9 cellular contexts compared by ENCODE assay signal in genomic region chr12:107610030-107610859, GRCh38.
DNase-seq lines count a peak whose midpoint lies in the region; FAIRE-seq and TF ChIP-seq lines count a peak whose summit lies in the region.
"Had no signal": no experiment of that assay in that cellular context is flagged by ENCODE, and none has a peak within 500 bp of the region (broad histone marks: within the 10 kb centered on the region; RNA-seq: fewer than 3 reads in every experiment).

No MANE protein-coding gene starts in this region.

- no peak for DNase-seq in CD14-positive monocyte (ENCODE audit: low spot score)
- peak; percentile 64 for DNase-seq in GM23248
- peak; percentile 45 for DNase-seq in OCI-M1 (lab: John Stamatoyannopoulos, UW)
- peak; percentile 9 to 23 for DNase-seq in erythroblast (lab: John Stamatoyannopoulos, UW)
- no peak for DNase-seq in cerebellar nuclear complex (lab: John Stamatoyannopoulos, UW)
- DNase-seq in frontal cortex (ENCODE audit: low spot score in 2 of 2), result no peak
- no peak for DNase-seq in central memory CD4-positive, alpha-beta T cell

- WGBS in GM23248 (ENCODE audit: low coverage in 1 of 2, low lambda C conversion rate in 2 of 2, missing lambda C conversion rate in 2 of 2), 2 experiments, result 42 to 43% methylated on average over 20 of the region's 20 CpGs

- H3K4me2 ChIP-seq in GM23248 (ENCODE audit: unreplicated experiment) (no peak overlapping the region), parathyroid adenoma (ENCODE audit: low read length) (no peak overlapping the region)

- TF ChIP-seq CTCF in CD14-positive monocyte (IDR thresholded peaks at IDR 0.05) (peak; percentile 15), parathyroid adenoma (IDR thresholded peaks at IDR 0.05) (peak; percentile 23)

- H3K27ac ChIP-seq in GM23248 (no peak overlapping the region), parathyroid adenoma (no peak overlapping the region)
- H3K27ac ChIP-seq: SJSA1 had no signal

- no peak for TF ChIP-seq POLR2A in erythroblast (IDR thresholded peaks at IDR 0.05; ENCODE audit: low read length)

- intact Hi-C loops in CD14-positive monocyte (cut with micrococcal nuclease), result no loop called here

- H3K4me1 ChIP-seq in GM23248 (ENCODE audit: insufficient read depth), result no peaks in the 10 kb centered on the region
- peaks cover 3% of the 10 kb centered on the region for H3K4me1 ChIP-seq in parathyroid adenoma
- H3K4me1 ChIP-seq: SJSA1 had no signal

- H3K9me3 ChIP-seq in GM23248 (ENCODE audit: low read depth) (no peaks in the 10 kb centered on the region), parathyroid adenoma (ENCODE audit: control insufficient read depth, low read length) (no peaks in the 10 kb centered on the region)
- H3K9me3 ChIP-seq: SJSA1 had no signal

- H3K27ac Mint-ChIP-seq in CD14-positive monocyte, result no peak overlapping the region

- no peaks in the 10 kb centered on the region for H4K20me1 ChIP-seq in GM23248 (ENCODE audit: insufficient read depth)

- no peak for FAIRE-seq in frontal cortex (lab: Jason Lieb, UNC)

- no peaks in the 10 kb centered on the region for H3K4me1 Mint-ChIP-seq in CD14-positive monocyte

- peaks cover 0 to 1% (median 0%) of the 10 kb centered on the region in 7 donors for H3K9me3 Mint-ChIP-seq in CD14-positive monocyte

- H3K36me3 ChIP-seq in GM23248 (ENCODE audit: low read depth), result no peaks in the 10 kb centered on the region
- no peaks in the 10 kb centered on the region for H3K36me3 ChIP-seq in parathyroid adenoma (ENCODE audit: control insufficient read depth, insufficient read depth, low read length)
- H3K36me3 ChIP-seq: SJSA1 had no signal

- H3F3A ChIP-seq in GM23248 (ENCODE audit: insufficient read depth), result no peaks in the 10 kb centered on the region

- H3K36me3 Mint-ChIP-seq in CD14-positive monocyte, result peaks cover 0 to 2% of the 10 kb centered on the region in 2 donors

- no peak overlapping the region for H3K4me3 Mint-ChIP-seq in CD14-positive monocyte

- H3K27me3 Mint-ChIP-seq in CD14-positive monocyte (ENCODE audit: low read depth in 3 of 3), result no peaks in the 10 kb centered on the region

- H3K4me3 ChIP-seq in GM23248 (no peak overlapping the region), parathyroid adenoma (ENCODE audit: low read depth, low read length) (no peak overlapping the region)
- H3K4me3 ChIP-seq: SJSA1 had no signal

- H2AFZ ChIP-seq in GM23248 (no peak overlapping the region), parathyroid adenoma (no peak overlapping the region)

- no peaks in the 10 kb centered on the region for H3K79me2 ChIP-seq in GM23248 (ENCODE audit: insufficient read depth)
- H3K79me2 ChIP-seq in parathyroid adenoma, result no peaks in the 10 kb centered on the region

- H3K9ac ChIP-seq in GM23248, result no peak overlapping the region
- no peak overlapping the region for H3K9ac ChIP-seq in parathyroid adenoma

- H3K27me3 ChIP-seq in GM23248 (replicated peaks; ENCODE audit: insufficient read depth), result no peaks in the 10 kb centered on the region
- no peaks in the 10 kb centered on the region for H3K27me3 ChIP-seq in parathyroid adenoma (ENCODE audit: control insufficient read depth, insufficient read depth, low read length)
- H3K27me3 ChIP-seq: SJSA1 had no signal

- no peaks in the 10 kb centered on the region for H3K9me2 ChIP-seq in GM23248 (ENCODE audit: insufficient read depth)

- in situ Hi-C loops in GM23248 (cut with MboI), result no loop called here

Comparison
In these comparisons a context has a peak if more than half of its experiments do, and no peak if none do; other contexts are left out.
1. DNase-seq: peak in GM23248 (single experiment), OCI-M1 (single experiment) and erythroblast (2 of 2); none in CD14-positive monocyte (single experiment), cerebellar nuclear complex (0 of 2), frontal cortex (0 of 2) and central memory CD4-positive, alpha-beta T cell (single experiment).